ENCODE assay signal across 8 cellular contexts in the genomic region with DNA sequence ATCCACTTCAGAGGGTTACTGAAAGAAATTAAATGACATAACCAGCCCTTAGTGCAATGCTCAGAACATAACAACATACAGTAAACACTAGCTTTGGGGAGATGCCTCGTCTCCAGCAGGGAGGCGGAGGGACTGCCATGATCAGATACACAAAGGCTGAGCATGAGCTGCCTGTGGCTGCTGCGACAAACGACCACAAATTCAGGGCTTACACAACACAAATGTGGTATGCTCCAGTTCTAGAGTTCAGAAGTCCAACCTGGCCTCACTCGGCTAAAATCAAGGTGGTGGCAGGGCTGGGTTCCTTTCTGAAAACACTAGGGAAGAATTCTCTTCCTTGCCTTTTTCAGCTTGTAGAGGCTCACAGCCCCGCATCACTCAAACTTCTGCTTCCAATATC.
"Had no signal": no experiment of that assay in that cellular context is flagged by ENCODE, and none has a peak within 500 bp of the region (broad histone marks: within the 10 kb centered on the region; RNA-seq: fewer than 3 reads in every experiment).

No MANE protein-coding gene starts in this region.

- ATAC-seq: GM12878 had no signal

- H3K4me3 ChIP-seq: GM12878 had no signal

- DNase-seq: GDM1, GF-D8 had no signal

- FAIRE-seq: G401.6, GM12878, GM12891, GM12892, GM18507, GM19239 had no signal
